In the genomic region with DNA sequence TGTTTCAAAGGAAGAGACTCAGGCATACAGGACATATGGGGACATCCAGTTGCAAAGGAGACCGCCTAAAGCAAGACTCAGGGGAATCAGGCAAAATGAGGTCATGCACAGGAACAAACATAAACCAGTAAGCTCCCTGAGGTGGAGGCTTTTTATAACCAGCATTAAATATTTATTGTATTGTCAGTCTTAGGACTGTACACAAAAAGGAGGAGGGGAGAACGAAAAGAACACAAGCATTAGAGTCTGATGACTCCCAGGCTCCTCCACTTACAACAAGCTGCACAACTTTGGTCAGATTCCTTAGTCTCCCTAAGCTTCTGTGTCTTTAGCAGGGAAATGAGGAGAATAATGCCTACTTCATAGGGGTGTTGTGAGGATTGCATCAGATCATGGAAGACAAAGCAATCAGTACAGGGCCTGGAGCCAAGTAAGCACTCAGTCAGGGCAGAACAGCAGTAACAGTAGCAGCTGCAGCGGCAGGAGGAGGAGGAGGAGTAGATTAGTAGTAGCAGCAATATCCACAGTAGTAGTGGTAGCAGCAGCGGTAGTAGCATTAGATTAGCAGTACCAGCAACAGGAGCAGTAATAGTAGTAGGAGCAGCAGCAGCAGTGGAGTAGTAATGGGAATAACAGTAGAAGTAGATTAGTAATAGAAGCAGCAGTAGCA, we compare ENCODE assay signal across 9 cellular contexts. TPM values are rescaled to one million over a fixed set of nuclear protein-coding genes. Genes with fewer than 3 reads are reported as not detected.
DNase-seq lines count a peak whose midpoint lies in the region; ATAC-seq and TF ChIP-seq lines count a peak whose summit lies in the region.
"Had no signal": no experiment of that assay in that cellular context is flagged by ENCODE, and none has a peak within 500 bp of the region (broad histone marks: within the 10 kb centered on the region; RNA-seq: fewer than 3 reads in every experiment).

No MANE protein-coding gene starts in this region.

- peak overlapping the region; percentile 17 for H3K4me2 ChIP-seq in hepatocyte
- H3K4me2 ChIP-seq: A549 had no signal

- intact Hi-C loops in upper lobe of right lung (cut with DNase I) (no loop called here), sigmoid colon (cut with DNase I) (no loop called here)

- H4K20me1 ChIP-seq in hepatocyte (ENCODE audit: insufficient read depth, poor library complexity, severe bottlenecking): no peaks in the 10 kb centered on the region

- no peak for TF ChIP-seq EP300 in sigmoid colon (IDR thresholded peaks at IDR 0.05)

- TF ChIP-seq POLR2A in sigmoid colon (IDR thresholded peaks at IDR 0.05): no peak

- no peaks in the 10 kb centered on the region for H3K79me2 ChIP-seq in hepatocyte

- H3K36me3 ChIP-seq in hepatocyte (replicated peaks; ENCODE audit: insufficient read depth, low read depth) (no peaks in the 10 kb centered on the region), upper lobe of right lung (no peaks in the 10 kb centered on the region), sigmoid colon (no peaks in the 10 kb centered on the region)

- H3K9me3 ChIP-seq in hepatocyte (ENCODE audit: low read depth) (no peaks in the 10 kb centered on the region), upper lobe of right lung (no peaks in the 10 kb centered on the region), sigmoid colon (no peaks in the 10 kb centered on the region)
- H3K9me3 ChIP-seq: A549 had no signal

- TF ChIP-seq CTCF in hepatocyte (IDR thresholded peaks at IDR 0.05; ENCODE audit: poor library complexity): no peak
- TF ChIP-seq CTCF in upper lobe of right lung (IDR thresholded peaks at IDR 0.05): no peak
- no peak for TF ChIP-seq CTCF in sigmoid colon (IDR thresholded peaks at IDR 0.05)

- H3K4me3 ChIP-seq in hepatocyte: no peak overlapping the region
- H3K4me3 ChIP-seq in upper lobe of right lung: no peak overlapping the region
- H3K4me3 ChIP-seq in sigmoid colon: no peak overlapping the region
- H3K4me3 ChIP-seq: A549 had no signal

- H3K4me1 ChIP-seq in hepatocyte (ENCODE audit: insufficient read depth) (peaks cover 27% of the 10 kb centered on the region), upper lobe of right lung (no peaks in the 10 kb centered on the region), sigmoid colon (peaks cover 0 to 16% (median 6%) of the 10 kb centered on the region in 4 donors)
- H3K4me1 ChIP-seq: A549 had no signal

- no peak overlapping the region for H2AFZ ChIP-seq in hepatocyte

- WGBS in hepatocyte (ENCODE audit: low lambda C conversion rate, missing lambda C conversion rate): 52% methylated on average over 4 of the region's 4 CpGs
- WGBS in sigmoid colon, 2 donors: 19 to 53% methylated on average over 4 of the region's 4 CpGs

- ATAC-seq in upper lobe of right lung: peak; percentile 57
- ATAC-seq: A549 had no signal

- DNase-seq in NCI-H510A treated with DMSO at 0.1 percent for 48 hours (lab: John Stamatoyannopoulos, UW): peak; percentile 64
- no peak for DNase-seq in NCI-H510A (lab: John Stamatoyannopoulos, UW)
- DNase-seq in SHP77 treated with DMSO at 0.1 percent for 48 hours (lab: John Stamatoyannopoulos, UW): peak; percentile 74
- peak; percentile 25 for DNase-seq in hepatocyte (ENCODE audit: low spot score)
- no peak for DNase-seq in upper lobe of right lung
- DNase-seq in sigmoid colon: no peak
- no peak for DNase-seq in NOMO-1 treated with DMSO at 0.1 percent for 48 hours (lab: John Stamatoyannopoulos, UW; ENCODE audit: unreplicated experiment)
- no peak for DNase-seq in activated gamma-delta T cell treated with Interleukin-2 at 50 U/mL for 16 hours

- H3K9me2 ChIP-seq in hepatocyte (replicated peaks; ENCODE audit: insufficient read depth): no peaks in the 10 kb centered on the region

- H3K27me3 ChIP-seq in hepatocyte (peaks cover 9% of the 10 kb centered on the region), upper lobe of right lung (peaks cover 4% of the 10 kb centered on the region), sigmoid colon (no peaks in the 10 kb centered on the region)

- H3K27ac ChIP-seq in hepatocyte (no peak overlapping the region), upper lobe of right lung (no peak overlapping the region), sigmoid colon (peak overlapping the region in 2 of 4 donors; percentile 20 to 29)
- H3K27ac ChIP-seq: A549 had no signal

RNA-seq across cellular contexts. Expression of gene SPATA6, which starts 54.2 kb away (rescaled TPM):
- total RNA-seq in hepatocyte (4.5 and 5.5 TPM in 2 replicates), upper lobe of right lung (19.5 TPM), sigmoid colon (10 to 100 TPM; 17.6 to 31.4 (median 19.3) TPM)
- polyA plus RNA-seq in hepatocyte (3.4 and 4.3 TPM in 2 replicates), sigmoid colon (1 to 10 TPM; 3.7 to 4.8 (median 3.8) TPM)

Comparison
In these comparisons a context has a peak if more than half of its experiments do, and no peak if none do; other contexts are left out.
1. DNase-seq: peak in NCI-H510A treated with DMSO at 0.1 percent for 48 hours (single experiment), SHP77 treated with DMSO at 0.1 percent for 48 hours (single experiment) and hepatocyte (single experiment); none in NCI-H510A (single experiment), upper lobe of right lung (single experiment), sigmoid colon (single experiment), NOMO-1 treated with DMSO at 0.1 percent for 48 hours (single experiment) and activated gamma-delta T cell treated with Interleukin-2 at 50 U/mL for 16 hours (single experiment).